ENCODE assay signal across 11 cellular contexts in the genomic region with DNA sequence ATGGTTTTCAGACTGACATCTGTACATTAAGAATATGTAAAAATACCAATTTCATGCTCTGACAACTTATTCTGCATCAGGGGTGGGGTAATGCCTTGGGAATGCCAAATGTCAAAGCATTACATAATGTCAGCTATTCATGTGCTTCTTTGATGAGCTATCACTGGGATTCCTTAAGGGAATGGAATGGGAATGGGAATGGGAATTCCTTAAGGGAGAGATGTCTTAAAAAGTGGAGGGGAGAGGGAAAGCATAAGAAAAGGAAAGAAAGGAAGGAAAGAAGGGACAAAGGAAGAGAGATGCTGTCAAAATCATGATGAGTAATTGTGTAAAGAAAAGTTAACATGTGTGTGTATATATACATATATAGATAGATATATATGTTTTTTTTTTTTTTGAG. TPM values are rescaled to one million over a fixed set of nuclear protein-coding genes. Genes with fewer than 3 reads are reported as not detected.
"Had no signal": no experiment of that assay in that cellular context is flagged by ENCODE, and none has a peak within 500 bp of the region (broad histone marks: within the 10 kb centered on the region; RNA-seq: fewer than 3 reads in every experiment).

No MANE protein-coding gene starts in this region.

- H3K27ac ChIP-seq: GM23248, HL-60 had no signal

- H3K4me3 ChIP-seq: GM23248 had no signal

- ATAC-seq: HepG2 had no signal

- H3K27ac Mint-ChIP-seq: H9, HFFc6, IgD-negative memory B cell had no signal

- H3K9me3 Mint-ChIP-seq: H9, HFFc6, IgD-negative memory B cell had no signal

- FAIRE-seq: H1, H54, HepG2 had no signal

- DNase-seq: GM23248, H9, HCEC 1CT, HFFc6, KBM-7 had no signal

- H3K4me3 Mint-ChIP-seq: H9, HFFc6, IgD-negative memory B cell had no signal

RNA-seq across cellular contexts. Expression of gene PAX5, which starts 22.5 kb away (rescaled TPM):
- total RNA-seq: GM23248, HepG2, HFFc6, HT1080 had no signal
